ENCODE assay signal across 17 cellular contexts in genomic region chr1:8086071-8086470, GRCh38. TPM values are rescaled to one million over a fixed set of nuclear protein-coding genes. Genes with fewer than 3 reads are reported as not detected.
DNase-seq lines count a peak whose midpoint lies in the region; ATAC-seq and TF ChIP-seq lines count a peak whose summit lies in the region.
"Had no signal": no experiment of that assay in that cellular context is flagged by ENCODE, and none has a peak within 500 bp of the region (broad histone marks: within the 10 kb centered on the region; RNA-seq: fewer than 3 reads in every experiment).

No MANE protein-coding gene starts in this region.

- no peak overlapping the region for H2AK5ac ChIP-seq in IMR-90 (ENCODE audit: low read depth, low read length)

- no peak overlapping the region for H3K4me2 ChIP-seq in IMR-90 (ENCODE audit: low read depth, low read length)
- H3K4me2 ChIP-seq: PC-9 had no signal

- intact Hi-C loops in IMR-90 (cut with micrococcal nuclease) (no loop called here), Panc1 (cut with micrococcal nuclease; ENCODE audit: unreplicated experiment) (no loop called here)

- ATAC-seq in IMR-90 (ENCODE audit: low read depth) (no peak), Panc1 (no peak), GM19463 (IDR thresholded peaks at IDR 0.05; ENCODE audit: unreplicated experiment) (no peak)
- ATAC-seq: K562 had no signal

- 0 out of 2 replicates have a peak overlapping the region, but pooled peaks have one; percentile 27 for H4K91ac ChIP-seq in IMR-90 (ENCODE audit: insufficient read depth, low read depth, low read length)

- H2BK20ac ChIP-seq in IMR-90 (ENCODE audit: low read depth, low read length): no peak overlapping the region

- in situ Hi-C loops in IMR-90 (cut with MboI; ENCODE audit: low sequenced_read_pairs) (no loop called here), Panc1 (cut with HindIII; ENCODE audit: low pct_unique_long_range_greater_than_20kb, low sequenced_read_pairs) (loop anchor here (25.0 kb wide), 1 partner anchor 226 kb away; the partner anchor contains the start of gene SLC45A1)

- no peak overlapping the region for H3K56ac ChIP-seq in IMR-90 (ENCODE audit: extremely low read depth, insufficient read depth, low read length)

- peaks cover 20% of the 10 kb centered on the region for H3K4me1 ChIP-seq in IMR-90 (ENCODE audit: control insufficient read depth, insufficient read depth, low read length)
- H3K4me1 ChIP-seq in Panc1 (ENCODE audit: control insufficient read depth, insufficient read depth, low read length): peaks cover 49% of the 10 kb centered on the region
- H3K4me1 ChIP-seq: HAP-1 had no signal

- H3K4ac ChIP-seq in IMR-90 (ENCODE audit: low read depth, low read length): no peak overlapping the region

- H2BK15ac ChIP-seq in IMR-90 (ENCODE audit: low read depth, low read length): no peak overlapping the region

- DNase-seq in IMR-90 (no peak), NAMALWA (ENCODE audit: low spot score) (peak; percentile 15), Panc1 (ENCODE audit: low read depth, low spot score) (no peak), amygdala (lab: John Stamatoyannopoulos, UW) (no peak), middle frontal gyrus (ENCODE audit: extremely low spot score, low spot score) (no peak)
- DNase-seq in stimulated activated CD4-positive, alpha-beta T cell treated with anti-CD3 and anti-CD28 coated beads, Interleukin-2, amount 100 ng/mL, for 24 hours: no peak
- DNase-seq: ACHN, DMS79, NCI-H1092 treated with DMSO at 0.1 percent for 48 hours, NCI-H1694, NCI-H2081 treated with DMSO at 0.1 percent for 48 hours, PC-9 had no signal

- H2AFZ ChIP-seq in IMR-90 (replicated peaks; ENCODE audit: low read length, poor library complexity): no peak overlapping the region
- H2AFZ ChIP-seq: PC-9 had no signal

- no peak overlapping the region for H3K4me3 ChIP-seq in IMR-90 (ENCODE audit: insufficient read depth, low read depth, low read length)
- H3K4me3 ChIP-seq in Panc1 (ENCODE audit: low read depth in 2 of 2, low read length in 2 of 2): no peak overlapping the region
- H3K4me3 ChIP-seq: HAP-1, K562, PC-9, SJSA1 had no signal

- no peak overlapping the region for H2AK9ac ChIP-seq in IMR-90 (replicated peaks; ENCODE audit: low read depth, low read length, poor library complexity)

- no peaks in the 10 kb centered on the region for H4K20me1 ChIP-seq in IMR-90 (ENCODE audit: insufficient read depth, low read length)

- no peaks in the 10 kb centered on the region for H3K27me3 ChIP-seq in IMR-90 (ENCODE audit: control insufficient read depth, insufficient read depth, low read length)
- H3K27me3 ChIP-seq in Panc1 (ENCODE audit: control insufficient read depth, insufficient read depth, low read length): no peaks in the 10 kb centered on the region
- H3K27me3 ChIP-seq: SJSA1 had no signal

- no peak for TF ChIP-seq POLR2A in IMR-90 (IDR thresholded peaks at IDR 0.05; ENCODE audit: low read depth, low read length)

- no TSS peak for BruUV-seq in IMR-90 (replicated peaks; lab: Mats Ljungman, UMichigan)
- BruUV-seq in Panc1 (replicated peaks; lab: Mats Ljungman, UMichigan): no TSS peak

- WGBS in IMR-90 (ENCODE audit: extremely low coverage in 2 of 2, insufficient read length in 1 of 2), 2 experiments: no CpG with 5 or more reads among the region's 2 CpGs

- no peaks in the 10 kb centered on the region for H3K36me3 ChIP-seq in IMR-90 (ENCODE audit: control insufficient read depth, insufficient read depth, low read length)
- no peaks in the 10 kb centered on the region for H3K36me3 ChIP-seq in Panc1 (ENCODE audit: control insufficient read depth, insufficient read depth, low read length)
- H3K36me3 ChIP-seq: HAP-1, SJSA1 had no signal

- no peak for TF ChIP-seq RAD21 in IMR-90 (IDR thresholded peaks at IDR 0.05; ENCODE audit: low read length)

- no peak overlapping the region for H3K9ac ChIP-seq in IMR-90 (ENCODE audit: low read depth, low read length)

- H3K27ac ChIP-seq in IMR-90 (ENCODE audit: insufficient read depth, low read length) (no peak overlapping the region), Panc1 (ENCODE audit: low read length) (peak overlapping the region; percentile 100)
- H3K27ac ChIP-seq: C4-2B, PC-9, SJSA1 had no signal

- H4K5ac ChIP-seq in IMR-90 (ENCODE audit: low read depth, low read length): no peak overlapping the region

- CTCF ChIA-PET in IMR-90 (lab: Yijun Ruan, JAX): interaction anchor here (0.6 kb wide), 1 partner anchor 152 kb away, joined by 3 read pairs; no protein-coding TSS in a partner anchor
- CTCF ChIA-PET in Panc1 (lab: Charles Lee): no interaction called here

- H3K9me3 ChIP-seq in IMR-90 (ENCODE audit: control insufficient read depth, insufficient read depth, low read length): no peaks in the 10 kb centered on the region
- H3K9me3 ChIP-seq in Panc1 (ENCODE audit: control insufficient read depth, insufficient read depth, low read depth, low read length): peaks cover 8% of the 10 kb centered on the region; the same call in 1 of the 2 replicates
- H3K9me3 ChIP-seq: HAP-1, SJSA1 had no signal

- H2BK5ac ChIP-seq in IMR-90 (ENCODE audit: low read depth, low read length, poor library complexity, severe bottlenecking): no peak overlapping the region

- H4K8ac ChIP-seq in IMR-90 (ENCODE audit: low read depth in 2 of 2, low read length in 2 of 2): no peak overlapping the region

- H3K9me1 ChIP-seq in IMR-90 (ENCODE audit: insufficient read depth, low read length): peaks cover 14% of the 10 kb centered on the region

- no peak overlapping the region for H3K14ac ChIP-seq in IMR-90 (replicated peaks; ENCODE audit: low read depth, low read length)

- dilution Hi-C loops in IMR-90 (cut with HindIII; ENCODE audit: low sequenced_read_pairs, unreplicated experiment): no loop called here

- H3K79me1 ChIP-seq in IMR-90 (ENCODE audit: low read depth in 1 of 2, low read length in 2 of 2): peaks cover 0 to 4% of the 10 kb centered on the region in 2 experiments; a peak in 1 of 4 replicates

- TF ChIP-seq CTCF in IMR-90 (conservative IDR thresholded peaks at IDR 0.05; ENCODE audit: low read depth, low read length): no peak
- TF ChIP-seq CTCF in Panc1 (IDR thresholded peaks at IDR 0.05): no peak

- H3K23ac ChIP-seq in IMR-90 (ENCODE audit: low read depth, low read length): no peak overlapping the region

- peak overlapping the region; percentile 9; the same call in 1 of the 2 replicates for H3K18ac ChIP-seq in IMR-90 (ENCODE audit: low read depth, low read length)

- POLR2A ChIA-PET in IMR-90 (lab: Charles Lee; ENCODE audit: unreplicated experiment) (no interaction called here), Panc1 (lab: Charles Lee) (interaction anchor here (0.6 to 0.7 kb wide), 2 partner anchors 61 to 246 kb away, joined by 3 to 4 read pairs; no protein-coding TSS in a partner anchor)

- no peak overlapping the region for H2BK120ac ChIP-seq in IMR-90 (ENCODE audit: low read depth, low read length)

TF ChIP-seq in IMR-90, 13 proteins besides CTCF, POLR2A, EP300 and RAD21:
- no peak for TF ChIP-seq CEBPB (IDR thresholded peaks at IDR 0.05; ENCODE audit: low read depth, low read length)
- no peak for TF ChIP-seq MAFK (IDR thresholded peaks at IDR 0.05; ENCODE audit: low read depth, low read length)
- TF ChIP-seq, protein P1, sequence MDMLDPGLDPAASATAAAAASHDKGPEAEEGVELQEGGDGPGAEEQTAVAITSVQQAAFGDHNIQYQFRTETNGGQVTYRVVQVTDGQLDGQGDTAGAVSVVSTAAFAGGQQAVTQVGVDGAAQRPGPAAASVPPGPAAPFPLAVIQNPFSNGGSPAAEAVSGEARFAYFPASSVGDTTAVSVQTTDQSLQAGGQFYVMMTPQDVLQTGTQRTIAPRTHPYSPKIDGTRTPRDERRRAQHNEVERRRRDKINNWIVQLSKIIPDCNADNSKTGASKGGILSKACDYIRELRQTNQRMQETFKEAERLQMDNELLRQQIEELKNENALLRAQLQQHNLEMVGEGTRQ (IDR thresholded peaks at IDR 0.05; ENCODE audit: low read depth, low read length): no peak
- no peak for TF ChIP-seq SMC3 (IDR thresholded peaks at IDR 0.05; ENCODE audit: low read depth, low read length)
- TF ChIP-seq FOS (IDR thresholded peaks at IDR 0.05; ENCODE audit: low read depth, low read length): no peak
- TF ChIP-seq CHD1 (IDR thresholded peaks at IDR 0.05; ENCODE audit: low read depth, low read length): no peak
- TF ChIP-seq NFE2L2 (IDR thresholded peaks at IDR 0.05; ENCODE audit: low read depth, low read length): no peak
- TF ChIP-seq, protein P2, sequence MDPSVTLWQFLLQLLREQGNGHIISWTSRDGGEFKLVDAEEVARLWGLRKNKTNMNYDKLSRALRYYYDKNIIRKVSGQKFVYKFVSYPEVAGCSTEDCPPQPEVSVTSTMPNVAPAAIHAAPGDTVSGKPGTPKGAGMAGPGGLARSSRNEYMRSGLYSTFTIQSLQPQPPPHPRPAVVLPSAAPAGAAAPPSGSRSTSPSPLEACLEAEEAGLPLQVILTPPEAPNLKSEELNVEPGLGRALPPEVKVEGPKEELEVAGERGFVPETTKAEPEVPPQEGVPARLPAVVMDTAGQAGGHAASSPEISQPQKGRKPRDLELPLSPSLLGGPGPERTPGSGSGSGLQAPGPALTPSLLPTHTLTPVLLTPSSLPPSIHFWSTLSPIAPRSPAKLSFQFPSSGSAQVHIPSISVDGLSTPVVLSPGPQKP (IDR thresholded peaks at IDR 0.05; ENCODE audit: borderline replicate concordance, low read depth, low read length): no peak
- TF ChIP-seq BHLHE40 (IDR thresholded peaks at IDR 0.05; ENCODE audit: low read depth, low read length): no peak
- TF ChIP-seq MXI1 (IDR thresholded peaks at IDR 0.05; ENCODE audit: borderline replicate concordance, low read depth, low read length): no peak
- no peak for TF ChIP-seq RFX5 (IDR thresholded peaks at IDR 0.05; ENCODE audit: low read depth, low read length)
- no peak for TF ChIP-seq MAZ (IDR thresholded peaks at IDR 0.05; ENCODE audit: borderline replicate concordance, low read depth, low read length)
- no peak for TF ChIP-seq RCOR1 (IDR thresholded peaks at IDR 0.05; ENCODE audit: insufficient replicate concordance, low read length)

RNA-seq across cellular contexts. Expression of gene ERRFI1, which starts 60.0 kb away (rescaled TPM):
- 101 and 106 TPM in 2 replicates for total RNA-seq in IMR-90 (2012; rRNA removed)
- polyA plus RNA-seq in IMR-90 (2012; rRNA removed): 102 and 145 TPM in 2 replicates
- 66.7 and 88.3 TPM in 2 replicates for polyA plus RNA-seq in IMR-90 (2012; cell fraction: cytosol; rRNA removed)
- 50.7 and 405 TPM in 2 replicates for polyA plus RNA-seq in IMR-90 (2012; cell fraction: nucleus; rRNA removed; ENCODE audit: low replicate concordance)
- 299 TPM for total RNA-seq in Panc1 (2021; ENCODE audit: unreplicated experiment)
- polyA plus RNA-seq in Panc1 (2012; ENCODE audit: insufficient read length): 276 TPM
